Comparison of ENCODE assay signal across 35 cellular contexts in genomic region chr4:39154009-39154408, GRCh38.
"Had no signal": no experiment of that assay in that cellular context is flagged by ENCODE, and none has a peak within 500 bp of the region (broad histone marks: within the 10 kb centered on the region; RNA-seq: fewer than 3 reads in every experiment).

No MANE protein-coding gene starts in this region.

- H3K9me3 ChIP-seq: SJCRH30 had no signal

- H3K27me3 ChIP-seq: brain microvascular endothelial cell, SJCRH30 had no signal

- H3K36me3 ChIP-seq: brain microvascular endothelial cell, SJCRH30, WERI-Rb-1 had no signal

- H3K4me1 Mint-ChIP-seq: activated T-helper 17 cell treated with anti-CD3 and anti-CD28 coated beads, Interleukin-2, amount 50 U/mL, for 72 hours had no signal

- H3K4me3 Mint-ChIP-seq: activated CD4-positive, alpha-beta T cell treated with anti-CD3 and anti-CD28 coated beads, Interleukin-2, amount 10 ng/mL, durations not matched to agents 24 days and 14 days; activated CD8-positive, alpha-beta T cell treated with anti-CD3 and anti-CD28 coated beads for 36 hours; activated naive CD8-positive, alpha-beta T cell treated with anti-CD3 and anti-CD28 coated beads for 36 hours; activated T-cell treated with anti-CD3 and anti-CD28 coated beads, Interleukin-2, amount 50 U/mL, for 72 hours; activated T-helper 17 cell treated with anti-CD3 and anti-CD28 coated beads, Interleukin-2, amount 50 U/mL, for 72 hours had no signal

- H3K27ac Mint-ChIP-seq: activated CD4-positive, alpha-beta T cell treated with anti-CD3 and anti-CD28 coated beads, Interleukin-2, amount 10 ng/mL, durations not matched to agents 24 days and 14 days; activated CD8-positive, alpha-beta T cell treated with anti-CD3 and anti-CD28 coated beads for 36 hours; activated naive CD8-positive, alpha-beta T cell treated with anti-CD3 and anti-CD28 coated beads for 36 hours; activated T-cell treated with anti-CD3 and anti-CD28 coated beads, Interleukin-2, amount 50 U/mL, for 72 hours; activated T-helper 17 cell treated with anti-CD3 and anti-CD28 coated beads, Interleukin-2, amount 50 U/mL, for 72 hours had no signal

- ATAC-seq: activated CD8-positive, alpha-beta T cell treated with anti-CD3 and anti-CD28 coated beads for 36 hours; activated T-cell treated with anti-CD3 and anti-CD28 coated beads, Interleukin-2, amount 50 U/mL, for 72 hours; activated T-helper 17 cell treated with anti-CD3 and anti-CD28 coated beads, Interleukin-2, amount 50 U/mL, for 72 hours; Panc1 had no signal

- H3K27ac ChIP-seq: brain microvascular endothelial cell, KMS-11, SJCRH30, SK-N-MC, WERI-Rb-1 had no signal

- H3K27me3 Mint-ChIP-seq: activated CD4-positive, alpha-beta T cell treated with anti-CD3 and anti-CD28 coated beads, Interleukin-2, amount 10 ng/mL, durations not matched to agents 24 days and 14 days; activated CD8-positive, alpha-beta T cell treated with anti-CD3 and anti-CD28 coated beads for 36 hours; activated naive CD8-positive, alpha-beta T cell treated with anti-CD3 and anti-CD28 coated beads for 36 hours; activated T-helper 17 cell treated with anti-CD3 and anti-CD28 coated beads, Interleukin-2, amount 50 U/mL, for 72 hours had no signal

- DNase-seq: activated CD4-positive, alpha-beta T cell treated with anti-CD3 and anti-CD28 coated beads, Interleukin-2, amount 10 ng/mL, durations not matched to agents 24 days and 14 days; activated CD4-positive, alpha-beta T cell treated with anti-CD3 and anti-CD28 coated beads, Interleukin-2, amount 50 U/mL, for 4 hours; activated CD8-positive, alpha-beta T cell treated with anti-CD3 and anti-CD28 coated beads for 36 hours; activated effector memory CD4-positive, alpha-beta T cell treated with anti-CD3 and anti-CD28 coated beads, Interleukin-2, amount 50 U/mL, for 16 hours; activated naive CD4-positive, alpha-beta T cell; activated naive CD4-positive, alpha-beta T cell treated with anti-CD3 and anti-CD28 coated beads, Interleukin-2, amount 50 U/mL, for 16 hours; activated naive CD8-positive, alpha-beta T cell treated with anti-CD3 and anti-CD28 coated beads for 36 hours; activated T-cell treated with anti-CD3 and anti-CD28 coated beads, Interleukin-2, amount 50 U/mL, for 1 hour; activated T-cell treated with anti-CD3 and anti-CD28 coated beads, Interleukin-2, amount 50 U/mL, for 72 hours; amniotic stem cell; aorta; brain microvascular endothelial cell; central memory CD4-positive, alpha-beta T cell; NCI-H1092 treated with DMSO at 0.1 percent for 48 hours; NCI-H1417; NCI-H146; NCI-H187; NCI-H2029 treated with DMSO at 0.1 percent for 48 hours; NCI-H2107; NCI-H2171; NCI-H510A; NCI-H526; NCI-H748 treated with DMSO at 0.1 percent for 48 hours; NK-92 treated with Interleukin-12 subunit alpha and Interleukin-12 subunit beta, amount 100 ng/mL, for 24 hours; SHP77; SJCRH30; SW 1271; T-helper 1 cell; T-helper 2 cell; T-helper 9 cell; WERI-Rb-1 had no signal

- H3K4me3 ChIP-seq: SJCRH30, SK-N-MC had no signal

- H3K36me3 Mint-ChIP-seq: activated naive CD8-positive, alpha-beta T cell treated with anti-CD3 and anti-CD28 coated beads for 36 hours had no signal

- H3K9me3 Mint-ChIP-seq: activated CD4-positive, alpha-beta T cell treated with anti-CD3 and anti-CD28 coated beads, Interleukin-2, amount 10 ng/mL, durations not matched to agents 24 days and 14 days; activated CD8-positive, alpha-beta T cell treated with anti-CD3 and anti-CD28 coated beads for 36 hours; activated naive CD8-positive, alpha-beta T cell treated with anti-CD3 and anti-CD28 coated beads for 36 hours; activated T-cell treated with anti-CD3 and anti-CD28 coated beads, Interleukin-2, amount 50 U/mL, for 72 hours; activated T-helper 17 cell treated with anti-CD3 and anti-CD28 coated beads, Interleukin-2, amount 50 U/mL, for 72 hours had no signal

- H3K9ac ChIP-seq: KMS-11 had no signal

- H3K4me2 ChIP-seq: KMS-11 had no signal
